ENCODE assay signal across 8 cellular contexts in genomic region chr17:77320501-77321256, GRCh38.
DNase-seq lines count a peak whose midpoint lies in the region; ATAC-seq and TF ChIP-seq lines count a peak whose summit lies in the region.

No MANE protein-coding gene starts in this region.

- no peaks in the 10 kb centered on the region for H3K9me3 ChIP-seq in liver (ENCODE audit: control insufficient read depth in 4 of 4, low read length in 3 of 4)
- no peaks in the 10 kb centered on the region for H3K9me3 ChIP-seq in aorta (ENCODE audit: control insufficient read depth, low read length)

- H3K27me3 ChIP-seq in liver (ENCODE audit: control insufficient read depth in 4 of 4, insufficient read depth in 4 of 4, low read length in 3 of 4) = no peaks in the 10 kb centered on the region
- no peaks in the 10 kb centered on the region for H3K27me3 ChIP-seq in aorta (ENCODE audit: control insufficient read depth in 1 of 2, insufficient read depth in 2 of 2, low read length in 1 of 2)

- intact Hi-C loops in aorta (cut with DNase I) = no loop called here

- no peaks in the 10 kb centered on the region for H3K36me3 Mint-ChIP-seq in activated naive CD8-positive, alpha-beta T cell

- DNase-seq in CD1c-positive myeloid dendritic cell (ENCODE audit: extremely low spot score) (peak; percentile 34), aorta (peak in 1 of 2 donors; percentile 88), NCI-H2029 (lab: John Stamatoyannopoulos, UW) (no peak), NAMALWA (ENCODE audit: low spot score) (no peak)
- DNase-seq in activated CD8-positive, alpha-beta memory T cell treated with anti-CD3 and anti-CD28 coated beads, Interleukin-2, amount 50 U/mL, for 4 hours = no peak

- H3K9ac ChIP-seq in liver (ENCODE audit: low read depth in 1 of 2, low read length in 2 of 2) = no peak overlapping the region

- TF ChIP-seq RAD21 in liver (IDR thresholded peaks at IDR 0.05) = no peak

- TF ChIP-seq CTCF in liver (IDR thresholded peaks at IDR 0.05; ENCODE audit: low read depth, low read length, missing input control) = no peak

- peak; percentile 25 for ATAC-seq in HG03354 (IDR thresholded peaks at IDR 0.05; ENCODE audit: poor library complexity, severe bottlenecking, unreplicated experiment)
- ATAC-seq in aorta (ENCODE audit: low FRiP score) = no peak

- H3K4me3 ChIP-seq in liver (ENCODE audit: low read depth in 1 of 3, low read length in 3 of 3) = no peak overlapping the region
- peak overlapping the region; percentile 43 to 44 for H3K4me3 ChIP-seq in aorta (ENCODE audit: low read length in 2 of 2)

- H3K36me3 ChIP-seq in liver (ENCODE audit: control insufficient read depth in 4 of 4, insufficient read depth in 3 of 4, low read depth in 1 of 4, low read length in 3 of 4) (peaks cover 0 to 5% (median 0%) of the 10 kb centered on the region in 4 donors), aorta (ENCODE audit: control insufficient read depth in 1 of 2, insufficient read depth in 2 of 2, low read length in 1 of 2) (no peaks in the 10 kb centered on the region)

- peak overlapping the region; percentile 32 for H3K4me3 Mint-ChIP-seq in activated naive CD8-positive, alpha-beta T cell

- H3K27me3 Mint-ChIP-seq in activated naive CD8-positive, alpha-beta T cell = no peaks in the 10 kb centered on the region

- peak overlapping the region; percentile 57 to 68 for H3K27ac ChIP-seq in liver (ENCODE audit: low read depth in 1 of 2, low read length in 2 of 2)
- peak overlapping the region; percentile 2 to 85 for H3K27ac ChIP-seq in aorta (ENCODE audit: low read depth in 1 of 2, low read length in 2 of 2)

- no peak overlapping the region for H3K27ac Mint-ChIP-seq in activated naive CD8-positive, alpha-beta T cell

- no peaks in the 10 kb centered on the region for H3K9me3 Mint-ChIP-seq in activated naive CD8-positive, alpha-beta T cell (ENCODE audit: low read depth)

- H3K4me1 ChIP-seq in liver (ENCODE audit: control insufficient read depth in 4 of 4, insufficient read depth in 4 of 4, low read length in 3 of 4) (peaks cover 10 to 52% (median 36%) of the 10 kb centered on the region in 4 donors), aorta (ENCODE audit: control insufficient read depth in 1 of 2, insufficient read depth in 2 of 2, low read length in 2 of 2) (peaks cover 0 to 2% of the 10 kb centered on the region in 2 donors)

- WGBS in liver = 84% methylated on average over 29 of the region's 29 CpGs
- 24 to 26% methylated on average over 29 of the region's 29 CpGs for WGBS in aorta, 2 donors

- H3K4me1 Mint-ChIP-seq in activated naive CD8-positive, alpha-beta T cell (ENCODE audit: low read depth) = peaks cover 45% of the 10 kb centered on the region

TF ChIP-seq in liver, 16 proteins besides CTCF, POLR2A, EP300 and RAD21:
- TF ChIP-seq MAX (IDR thresholded peaks at IDR 0.05) = no peak
- TF ChIP-seq RXRA (IDR thresholded peaks at IDR 0.05) = peak in 1 of 2 donors; percentile 33

Comparison
In these comparisons a context has a peak if more than half of its experiments do, and no peak if none do; other contexts are left out.
1. H3K4me3 ChIP-seq: peak in aorta (2 of 2); none in liver (0 of 3).